In the genomic region with DNA sequence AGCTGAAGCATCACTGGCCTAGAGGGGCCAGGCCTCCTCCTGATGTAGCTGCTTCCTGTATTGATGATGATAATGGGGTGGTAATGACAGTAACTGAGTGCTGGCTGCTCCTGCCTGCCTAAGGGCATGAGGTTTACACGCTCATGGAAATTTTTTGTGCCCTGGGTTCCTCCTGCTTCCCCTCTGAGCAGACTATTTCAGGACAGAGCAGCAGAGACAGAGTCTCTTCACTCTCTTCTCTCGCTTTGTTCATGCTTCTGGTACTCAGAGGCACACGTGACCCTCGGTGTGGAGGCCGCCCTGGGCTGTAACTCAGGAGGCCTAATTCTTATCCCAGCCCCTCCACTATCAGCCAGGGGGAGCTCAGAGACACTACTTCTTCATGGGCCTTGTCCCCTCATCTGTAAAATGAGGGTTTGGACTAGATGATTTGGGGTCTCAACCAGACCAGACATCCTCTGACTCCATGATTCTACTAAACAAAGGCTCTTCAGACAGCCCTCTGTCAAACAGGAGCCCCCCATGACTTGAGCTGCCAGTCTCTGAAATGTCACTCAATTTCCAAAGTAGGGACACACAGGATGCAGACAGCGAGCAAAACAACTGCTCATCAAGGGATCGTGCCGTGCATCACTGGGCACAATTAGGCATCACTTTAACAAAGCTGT, we compare ENCODE assay signal across 1 cellular context.
TF ChIP-seq lines count a peak whose summit lies in the region.

No MANE protein-coding gene starts in this region.

TF ChIP-seq in GM23338, 12 proteins besides CTCF, POLR2A, EP300 and RAD21 (continued from another document):
- no peak for TF ChIP-seq ZNF462 (CRISPR knock-in tag; IDR thresholded peaks at IDR 0.05)
- no peak for TF ChIP-seq EZH2 (IDR thresholded peaks at IDR 0.05; ENCODE audit: low read depth, unreplicated experiment)
- TF ChIP-seq JUNB (IDR thresholded peaks at IDR 0.05; ENCODE audit: unreplicated experiment) = no peak
- TF ChIP-seq STAT1 (IDR thresholded peaks at IDR 0.05; ENCODE audit: unreplicated experiment) = no peak
- TF ChIP-seq EZH2phosphoT487 (IDR thresholded peaks at IDR 0.05; ENCODE audit: unreplicated experiment) = no peak
